8 cellular contexts compared by ENCODE assay signal in genomic region chr1:226110249-226111108, GRCh38. TPM values are rescaled to one million over a fixed set of nuclear protein-coding genes. Genes with fewer than 3 reads are reported as not detected.
A peak's percentile ranks its signal among the peaks of the same experiment; 100 is the strongest.
DNase-seq lines count a peak whose midpoint lies in the region; ATAC-seq and TF ChIP-seq lines count a peak whose summit lies in the region.

No MANE protein-coding gene starts in this region.

- peak overlapping the region; percentile 81 for H3K9ac ChIP-seq in adipocyte (ENCODE audit: low read length)

- H3K27me3 ChIP-seq in adipocyte (replicated peaks; ENCODE audit: control insufficient read depth, insufficient read depth, low read length) (no peaks in the 10 kb centered on the region), uterus (no peaks in the 10 kb centered on the region)

- H3K4me1 ChIP-seq in adipocyte (ENCODE audit: control insufficient read depth, insufficient read depth, low read length) (peaks cover 18% of the 10 kb centered on the region), uterus (no peaks in the 10 kb centered on the region)

- intact Hi-C loops in cardiac septum (cut with DNase I) (no loop called here), posterior cingulate gyrus (cut with DNase I) (no loop called here), uterus (cut with DNase I; ENCODE audit: low total_unique reads) (no loop called here)

- no peaks in the 10 kb centered on the region for H3K9me3 ChIP-seq in adipocyte (ENCODE audit: control insufficient read depth, low read length)
- H3K9me3 ChIP-seq in uterus, result no peaks in the 10 kb centered on the region

- ATAC-seq in GM19463 (IDR thresholded peaks at IDR 0.05; ENCODE audit: unreplicated experiment), result peak; percentile 74
- ATAC-seq in HG03571 (IDR thresholded peaks at IDR 0.05; ENCODE audit: unreplicated experiment), result peak; percentile 78

- TF ChIP-seq POLR2A in uterus (IDR thresholded peaks at IDR 0.05), result peak in 1 of 2 donors; percentile 48

- peak overlapping the region; percentile 92 to 99 for H3K27ac ChIP-seq in uterus

- H3K36me3 ChIP-seq in adipocyte (ENCODE audit: control insufficient read depth, insufficient read depth, low read length, severe bottlenecking) (no peaks in the 10 kb centered on the region), uterus (no peaks in the 10 kb centered on the region)

- peak; percentile 74 for DNase-seq in DMS153 (lab: John Stamatoyannopoulos, UW)
- DNase-seq in SK-MEL-5 (ENCODE audit: low read depth, low spot score), result peak; percentile 24
- DNase-seq in adipocyte (ENCODE audit: low read depth), result peak; percentile 82
- DNase-seq in cardiac septum (ENCODE audit: low spot score), result peak; percentile 86
- peak; percentile 29 to 95 (median 50) for DNase-seq in posterior cingulate gyrus
- DNase-seq in uterus, result peak; percentile 64 to 71

- peak in 1 of 4 experiments; percentile 5 for TF ChIP-seq CTCF in uterus (IDR thresholded peaks at IDR 0.05)

- H3K4me3 ChIP-seq in adipocyte (ENCODE audit: low read length), result peak overlapping the region; percentile 77
- peak overlapping the region; percentile 29 to 79 for H3K4me3 ChIP-seq in uterus

- in situ Hi-C loops in SK-MEL-5 (cut with HindIII; ENCODE audit: low pct_unique_long_range_greater_than_20kb, low sequenced_read_pairs), result no loop called here

RNA-seq across cellular contexts. Expression of gene H3-3A, which starts 48.0 kb away (rescaled TPM):
- 217 and 228 TPM in 2 replicates for total RNA-seq in SK-MEL-5 (2014; rRNA removed; shearing (Covaris generic))
- 473 and 575 TPM in 2 replicates for polyA plus RNA-seq in SK-MEL-5 (2015; cell fraction: cytosol; rRNA removed)
- polyA plus RNA-seq in SK-MEL-5 (2015; cell fraction: nucleus; rRNA removed), result 104 and 120 TPM in 2 replicates
- 311 TPM for total RNA-seq in cardiac septum
- total RNA-seq in uterus, result 100 to 1,000 TPM; 261 to 572 (median 348) TPM

Comparison
In these comparisons a context has a peak if more than half of its experiments do, and no peak if none do; other contexts are left out.
1. Peak in every context shown above with its lines: DNase-seq, ATAC-seq, H3K4me3 ChIP-seq and H3K27ac ChIP-seq.
2. DNase-seq: peak in every context shown above with its lines; median percentile 86 in cardiac septum; 82 in adipocyte; 74 in DMS153; 68 in uterus; 50 in posterior cingulate gyrus; 24 in SK-MEL-5.